Comparison of ENCODE assay signal across 1 cellular context in genomic region chr11:125956371-125956770, GRCh38.
TF ChIP-seq lines count a peak whose summit lies in the region.

No MANE protein-coding gene starts in this region.

TF ChIP-seq in HepG2, 621 proteins besides CTCF, POLR2A, EP300 and RAD21:
- TF ChIP-seq ZNF879 (CRISPR knock-in tag; IDR thresholded peaks at IDR 0.05) = no peak
